8 cellular contexts compared by ENCODE assay signal in genomic region chr12:56258820-56259183, GRCh38. TPM values are rescaled to one million over a fixed set of nuclear protein-coding genes. Genes with fewer than 3 reads are reported as not detected.
A peak's percentile ranks its signal among the peaks of the same experiment; 100 is the strongest.
DNase-seq lines count a peak whose midpoint lies in the region; ATAC-seq and TF ChIP-seq lines count a peak whose summit lies in the region.

No MANE protein-coding gene starts in this region.

- H3K27me3 Mint-ChIP-seq in activated CD4-positive, alpha-beta T cell treated with anti-CD3 and anti-CD28 coated beads, Interleukin-2, amount 10 ng/mL, durations not matched to agents 7 days and 5 days, result no peaks in the 10 kb centered on the region
- no peaks in the 10 kb centered on the region for H3K27me3 Mint-ChIP-seq in activated naive CD8-positive, alpha-beta T cell treated with anti-CD3 and anti-CD28 coated beads, Interleukin-2, amount 10 ng/mL, durations not matched to agents 7 days and 5 days

- DNase-seq in activated CD4-positive, alpha-beta T cell treated with anti-CD3 and anti-CD28 coated beads, Interleukin-2, amount 10 ng/mL, durations not matched to agents 7 days and 5 days, result no peak
- no peak for DNase-seq in activated CD4-positive, alpha-beta T cell treated with anti-CD3 and anti-CD28 coated beads, Interleukin-2, amount 50 U/mL, for 48 hours
- DNase-seq in activated naive CD8-positive, alpha-beta T cell treated with anti-CD3 and anti-CD28 coated beads, Interleukin-2, amount 10 ng/mL, durations not matched to agents 7 days and 5 days, result no peak
- DNase-seq in left lung (no peak), GF-D8 (lab: John Stamatoyannopoulos, UW) (no peak), T-helper 9 cell (no peak)

- no peak for ATAC-seq in activated naive CD8-positive, alpha-beta T cell treated with anti-CD3 and anti-CD28 coated beads, Interleukin-2, amount 10 ng/mL, durations not matched to agents 7 days and 5 days (ENCODE audit: low read depth)
- ATAC-seq in left lung (no peak), GM18498 (IDR thresholded peaks at IDR 0.05; ENCODE audit: unreplicated experiment) (no peak)

- H3K4me1 Mint-ChIP-seq in activated CD4-positive, alpha-beta T cell treated with anti-CD3 and anti-CD28 coated beads, Interleukin-2, amount 10 ng/mL, durations not matched to agents 7 days and 5 days, result peaks cover 19% of the 10 kb centered on the region
- peaks cover 19% of the 10 kb centered on the region for H3K4me1 Mint-ChIP-seq in activated naive CD8-positive, alpha-beta T cell treated with anti-CD3 and anti-CD28 coated beads, Interleukin-2, amount 10 ng/mL, durations not matched to agents 7 days and 5 days

- CTCF ChIA-PET in activated CD4-positive, alpha-beta T cell treated with anti-CD3 and anti-CD28 coated beads, Interleukin-2, amount 10 ng/mL, durations not matched to agents 7 days and 5 days (lab: Charles Lee), result interaction anchor here (0.7 to 4.9 kb wide), 20 partner anchors 9 to 529 kb away, joined by 3 to 44 read pairs (median 6); partner anchors contain the start of genes COQ10A, ESYT1, RNF41 and SMARCC2

- H3K36me3 ChIP-seq in left lung, result peaks cover 0 to 21% of the 10 kb centered on the region in 2 donors
- peaks cover 16% of the 10 kb centered on the region for H3K36me3 ChIP-seq in thymus (ENCODE audit: control insufficient read depth, insufficient read depth)

- H3K4me1 ChIP-seq in left lung (peaks cover 16 to 27% of the 10 kb centered on the region in 2 donors), thymus (ENCODE audit: control insufficient read depth, insufficient read depth, low read length) (peaks cover 14% of the 10 kb centered on the region)

- peak overlapping the region; percentile 83 for H3K4me3 Mint-ChIP-seq in activated CD4-positive, alpha-beta T cell treated with anti-CD3 and anti-CD28 coated beads, Interleukin-2, amount 10 ng/mL, durations not matched to agents 7 days and 5 days
- peak overlapping the region; percentile 88 for H3K4me3 Mint-ChIP-seq in activated naive CD8-positive, alpha-beta T cell treated with anti-CD3 and anti-CD28 coated beads, Interleukin-2, amount 10 ng/mL, durations not matched to agents 7 days and 5 days

- no peaks in the 10 kb centered on the region for H3K9me3 ChIP-seq in left lung
- no peaks in the 10 kb centered on the region for H3K9me3 ChIP-seq in thymus (ENCODE audit: control insufficient read depth)

- 37% methylated on average over 9 of the region's 9 CpGs for WGBS in thymus

- POLR2A ChIA-PET in activated CD4-positive, alpha-beta T cell treated with anti-CD3 and anti-CD28 coated beads, Interleukin-2, amount 10 ng/mL, durations not matched to agents 7 days and 5 days (lab: Charles Lee), result no interaction called here
- POLR2A ChIA-PET in activated naive CD8-positive, alpha-beta T cell treated with anti-CD3 and anti-CD28 coated beads, Interleukin-2, amount 10 ng/mL, durations not matched to agents 7 days and 5 days (lab: Charles Lee), result interaction anchor here (0.6 to 2.3 kb wide), 6 partner anchors 8 to 209 kb away, joined by 3 to 16 read pairs (median 5); partner anchors contain the start of genes COQ10A, RNF41, SMARCC2 and ZC3H10

- peaks cover 16% of the 10 kb centered on the region for H3K36me3 Mint-ChIP-seq in activated CD4-positive, alpha-beta T cell treated with anti-CD3 and anti-CD28 coated beads, Interleukin-2, amount 10 ng/mL, durations not matched to agents 7 days and 5 days (ENCODE audit: low read depth)
- peaks cover 7% of the 10 kb centered on the region for H3K36me3 Mint-ChIP-seq in activated naive CD8-positive, alpha-beta T cell treated with anti-CD3 and anti-CD28 coated beads, Interleukin-2, amount 10 ng/mL, durations not matched to agents 7 days and 5 days

- peak overlapping the region; percentile 84 for H3K27ac Mint-ChIP-seq in activated CD4-positive, alpha-beta T cell treated with anti-CD3 and anti-CD28 coated beads, Interleukin-2, amount 10 ng/mL, durations not matched to agents 7 days and 5 days
- peak overlapping the region; percentile 79 for H3K27ac Mint-ChIP-seq in activated naive CD8-positive, alpha-beta T cell treated with anti-CD3 and anti-CD28 coated beads, Interleukin-2, amount 10 ng/mL, durations not matched to agents 7 days and 5 days

- intact Hi-C loops in left lung (cut with DNase I), result no loop called here

- H3K27me3 ChIP-seq in left lung (no peaks in the 10 kb centered on the region), thymus (ENCODE audit: control insufficient read depth, insufficient read depth) (no peaks in the 10 kb centered on the region)

- H3K9me3 Mint-ChIP-seq in activated CD4-positive, alpha-beta T cell treated with anti-CD3 and anti-CD28 coated beads, Interleukin-2, amount 10 ng/mL, durations not matched to agents 7 days and 5 days, result no peaks in the 10 kb centered on the region
- H3K9me3 Mint-ChIP-seq in activated naive CD8-positive, alpha-beta T cell treated with anti-CD3 and anti-CD28 coated beads, Interleukin-2, amount 10 ng/mL, durations not matched to agents 7 days and 5 days, result no peaks in the 10 kb centered on the region

- no peak for TF ChIP-seq CTCF in left lung (IDR thresholded peaks at IDR 0.05)

- H3K4me3 ChIP-seq in left lung (peak overlapping the region; percentile 95 to 96), thymus (ENCODE audit: low read length) (peak overlapping the region; percentile 97)

- H3K27ac ChIP-seq in left lung (peak overlapping the region; percentile 86 to 90), thymus (ENCODE audit: low read depth) (peak overlapping the region; percentile 88)

RNA-seq across cellular contexts. Expression of gene ANKRD52, which starts 0.6 kb away (rescaled TPM):
- total RNA-seq in activated CD4-positive, alpha-beta T cell treated with anti-CD3 and anti-CD28 coated beads, Interleukin-2, amount 10 ng/mL, durations not matched to agents 7 days and 5 days, result 10 to 100 TPM; 39.0 to 45.9 TPM
- 10 to 100 TPM; 45.3 to 49.4 TPM for total RNA-seq in activated naive CD8-positive, alpha-beta T cell treated with anti-CD3 and anti-CD28 coated beads, Interleukin-2, amount 10 ng/mL, durations not matched to agents 7 days and 5 days
- 10 to 100 TPM; 33.3 to 39.3 TPM for total RNA-seq in left lung
- 7.9 TPM for polyA plus RNA-seq in thymus

RNA-seq across cellular contexts. Expression of gene COQ10A, which starts 7.9 kb away (rescaled TPM):
- 10 to 100 TPM; 15.3 to 17.1 TPM for total RNA-seq in activated CD4-positive, alpha-beta T cell treated with anti-CD3 and anti-CD28 coated beads, Interleukin-2, amount 10 ng/mL, durations not matched to agents 7 days and 5 days
- total RNA-seq in activated naive CD8-positive, alpha-beta T cell treated with anti-CD3 and anti-CD28 coated beads, Interleukin-2, amount 10 ng/mL, durations not matched to agents 7 days and 5 days, result 10 to 100 TPM; 23.3 to 26.0 TPM
- total RNA-seq in left lung, result 10 to 100 TPM in 1 of 2 donors, 1 to 10 TPM in 1; 9.4 to 10.9 TPM
- polyA plus RNA-seq in thymus, result 24.9 TPM

RNA-seq across cellular contexts. Expression of gene SLC39A5, which starts 29.0 kb away (rescaled TPM):
- total RNA-seq in activated CD4-positive, alpha-beta T cell treated with anti-CD3 and anti-CD28 coated beads, Interleukin-2, amount 10 ng/mL, durations not matched to agents 7 days and 5 days, result under 1 TPM in 1 of 2 experiments, not detected in 1; 0.64 TPM
- total RNA-seq in activated naive CD8-positive, alpha-beta T cell treated with anti-CD3 and anti-CD28 coated beads, Interleukin-2, amount 10 ng/mL, durations not matched to agents 7 days and 5 days, result 1 to 10 TPM in 1 of 2 experiments, not detected in 1; 1.4 TPM
- total RNA-seq in left lung, result under 1 TPM in 1 of 2 donors, not detected in 1; 0.29 TPM
- 0.30 TPM for polyA plus RNA-seq in thymus

RNA-seq across cellular contexts. Expression of gene NABP2, which starts 34.7 kb away (rescaled TPM):
- 10 to 100 TPM; 56.7 to 63.5 TPM for total RNA-seq in activated CD4-positive, alpha-beta T cell treated with anti-CD3 and anti-CD28 coated beads, Interleukin-2, amount 10 ng/mL, durations not matched to agents 7 days and 5 days
- 10 to 100 TPM; 43.4 to 47.1 TPM for total RNA-seq in activated naive CD8-positive, alpha-beta T cell treated with anti-CD3 and anti-CD28 coated beads, Interleukin-2, amount 10 ng/mL, durations not matched to agents 7 days and 5 days
- total RNA-seq in left lung, result 10 to 100 TPM; 32.6 to 33.8 TPM
- 16.0 TPM for polyA plus RNA-seq in thymus

RNA-seq across cellular contexts. Expression of gene RNF41, which starts 37.1 kb away (rescaled TPM):
- total RNA-seq in activated CD4-positive, alpha-beta T cell treated with anti-CD3 and anti-CD28 coated beads, Interleukin-2, amount 10 ng/mL, durations not matched to agents 7 days and 5 days, result 10 to 100 TPM; 30.1 to 31.6 TPM
- total RNA-seq in activated naive CD8-positive, alpha-beta T cell treated with anti-CD3 and anti-CD28 coated beads, Interleukin-2, amount 10 ng/mL, durations not matched to agents 7 days and 5 days, result 10 to 100 TPM; 36.1 to 38.1 TPM
- 10 to 100 TPM; 50.3 to 51.4 TPM for total RNA-seq in left lung
- polyA plus RNA-seq in thymus, result 18.3 TPM
